Comparison of ENCODE assay signal across 14 cellular contexts in genomic region chr14:87868920-87869319, GRCh38.
DNase-seq lines count a peak whose midpoint lies in the region; ATAC-seq and TF ChIP-seq lines count a peak whose summit lies in the region.
"Had no signal": no experiment of that assay in that cellular context is flagged by ENCODE, and none has a peak within 500 bp of the region (broad histone marks: within the 10 kb centered on the region; RNA-seq: fewer than 3 reads in every experiment).

No MANE protein-coding gene starts in this region.

- H3K27me3 ChIP-seq in RWPE2 (ENCODE audit: insufficient read depth, poor library complexity, severe bottlenecking), result no peaks in the 10 kb centered on the region
- no peaks in the 10 kb centered on the region for H3K27me3 ChIP-seq in endodermal cell (ENCODE audit: control insufficient read depth, insufficient read depth, low read length, poor library complexity, severe bottlenecking)
- H3K27me3 ChIP-seq in suprapubic skin, result no peaks in the 10 kb centered on the region
- H3K27me3 ChIP-seq: BLaER1 treated with 17β-estradiol and CSF1 and Interleukin-3, amounts not matched to agents 10 nM and 100 nM had no signal

- H3K27ac ChIP-seq in RWPE2 (ENCODE audit: poor library complexity, severe bottlenecking) (peak overlapping the region; percentile 62), endodermal cell (ENCODE audit: low read depth, low read length) (no peak overlapping the region), suprapubic skin (peak overlapping the region; percentile 4)

- no peak overlapping the region for H3K4me3 Mint-ChIP-seq in endodermal cell
- H3K4me3 Mint-ChIP-seq: CD8-positive, alpha-beta T cell; IgD-negative memory B cell had no signal

- peak overlapping the region; percentile 32 for H3K27ac Mint-ChIP-seq in endodermal cell
- H3K27ac Mint-ChIP-seq: CD8-positive, alpha-beta T cell; IgD-negative memory B cell had no signal

- H3K36me3 Mint-ChIP-seq in endodermal cell (ENCODE audit: low read depth), result no peaks in the 10 kb centered on the region
- H3K36me3 Mint-ChIP-seq: CD8-positive, alpha-beta T cell; IgD-negative memory B cell had no signal

- H3K36me3 ChIP-seq in RWPE2 (ENCODE audit: low read depth) (no peaks in the 10 kb centered on the region), endodermal cell (ENCODE audit: control insufficient read depth, insufficient read depth, low read length) (no peaks in the 10 kb centered on the region), suprapubic skin (no peaks in the 10 kb centered on the region)
- H3K36me3 ChIP-seq: BLaER1 treated with 17β-estradiol and CSF1 and Interleukin-3, amounts not matched to agents 10 nM and 100 nM had no signal

- H3K9me3 ChIP-seq in RWPE2 (ENCODE audit: severe bottlenecking) (no peaks in the 10 kb centered on the region), endodermal cell (ENCODE audit: control insufficient read depth, low read length) (peaks cover 13% of the 10 kb centered on the region), suprapubic skin (no peaks in the 10 kb centered on the region)

- peaks cover 36% of the 10 kb centered on the region for H3K4me1 Mint-ChIP-seq in endodermal cell
- H3K4me1 Mint-ChIP-seq: IgD-negative memory B cell had no signal

- H3K4me1 ChIP-seq in RWPE2 (ENCODE audit: insufficient read depth, poor library complexity, severe bottlenecking), result peaks cover 22% of the 10 kb centered on the region
- H3K4me1 ChIP-seq in endodermal cell (ENCODE audit: control insufficient read depth, insufficient read depth, low read length), result peaks cover 24% of the 10 kb centered on the region
- H3K4me1 ChIP-seq in suprapubic skin, result no peaks in the 10 kb centered on the region

- H3K4me3 ChIP-seq in RWPE2 (ENCODE audit: severe bottlenecking) (no peak overlapping the region), endodermal cell (ENCODE audit: low read length) (peak overlapping the region; percentile 26), suprapubic skin (no peak overlapping the region)
- H3K4me3 ChIP-seq: BLaER1 treated with 17β-estradiol and CSF1 and Interleukin-3, amounts not matched to agents 10 nM and 100 nM had no signal

- no peak for TF ChIP-seq EP300 in suprapubic skin (IDR thresholded peaks at IDR 0.05)

- TF ChIP-seq CTCF in RWPE2 (IDR thresholded peaks at IDR 0.05; ENCODE audit: poor library complexity, severe bottlenecking) (no peak), endodermal cell (conservative IDR thresholded peaks at IDR 0.05) (no peak), suprapubic skin (IDR thresholded peaks at IDR 0.05) (no peak)

- 58 to 68% methylated on average over 3 of the region's 3 CpGs for WGBS in endodermal cell (ENCODE audit: insufficient coverage in 1 of 2, insufficient read length in 1 of 2), 2 experiments
- WGBS in suprapubic skin, result 76% methylated on average over 3 of the region's 3 CpGs

- peaks cover 5% of the 10 kb centered on the region for H3K9me3 Mint-ChIP-seq in endodermal cell
- H3K9me3 Mint-ChIP-seq: CD8-positive, alpha-beta T cell had no signal

- H3K9ac ChIP-seq in endodermal cell (ENCODE audit: extremely low read depth, low read length, poor library complexity, severe bottlenecking), result no peak overlapping the region
- H3K9ac ChIP-seq: BLaER1 treated with 17β-estradiol and CSF1 and Interleukin-3, amounts not matched to agents 10 nM and 100 nM had no signal

- DNase-seq in COLO829 (ENCODE audit: low spot score) (peak; percentile 56), RWPE2 (ENCODE audit: low spot score) (no peak), endodermal cell (peak; percentile 76), suprapubic skin (ENCODE audit: low spot score in 2 of 2) (no peak), EL (no peak), NCI-H748 treated with DMSO at 0.1 percent for 48 hours (lab: John Stamatoyannopoulos, UW) (no peak)
- no peak for DNase-seq in central memory CD4-positive, alpha-beta T cell
- DNase-seq: 8988T; CD8-positive, alpha-beta T cell; NCI-H1417; NCI-H1694 treated with DMSO at 0.1 percent for 48 hours; NCI-H510A had no signal

- TF ChIP-seq POLR2A in suprapubic skin (IDR thresholded peaks at IDR 0.05), result no peak

- peaks cover 2% of the 10 kb centered on the region for H3K27me3 Mint-ChIP-seq in endodermal cell (ENCODE audit: insufficient read depth)
- H3K27me3 Mint-ChIP-seq: IgD-negative memory B cell had no signal

- no peak for ATAC-seq in RWPE2 (ENCODE audit: low read depth)
- ATAC-seq: CD8-positive, alpha-beta T cell had no signal

Comparison
In these comparisons a context has a peak if more than half of its experiments do, and no peak if none do; other contexts are left out.
1. DNase-seq: peak in COLO829 (single experiment) and endodermal cell (single experiment); none in RWPE2 (single experiment), suprapubic skin (0 of 2), EL (single experiment), central memory CD4-positive, alpha-beta T cell (single experiment) and NCI-H748 treated with DMSO at 0.1 percent for 48 hours (single experiment).